In genomic region chr16:67441907-67442306, GRCh38 we compare ENCODE assay signal across 1 cellular context.
A peak's percentile ranks its signal among the peaks of the same experiment; 100 is the strongest.
TF ChIP-seq lines count a peak whose summit lies in the region.

No MANE protein-coding gene starts in this region.

TF ChIP-seq in HepG2, 621 proteins besides CTCF, POLR2A, EP300 and RAD21:
- TF ChIP-seq ZSCAN21 (CRISPR knock-in tag; IDR thresholded peaks at IDR 0.05; ENCODE audit: borderline replicate concordance) (no peak), MAF1 (CRISPR knock-in tag; IDR thresholded peaks at IDR 0.05; ENCODE audit: borderline replicate concordance) (no peak), TRIM24 (CRISPR knock-in tag; IDR thresholded peaks at IDR 0.05) (no peak), RBM22 (optimal IDR thresholded peaks at IDR 0.05; ENCODE audit: low read length) (peak; percentile 12), ZBTB38 (CRISPR knock-in tag; IDR thresholded peaks at IDR 0.05) (no peak)
